Comparison of ENCODE assay signal across 18 cellular contexts in genomic region chr19:35853038-35853756, GRCh38. TPM values are rescaled to one million over a fixed set of nuclear protein-coding genes. Genes with fewer than 3 reads are reported as not detected.
DNase-seq lines count a peak whose midpoint lies in the region; ATAC-seq, FAIRE-seq and TF ChIP-seq lines count a peak whose summit lies in the region.
"Had no signal": no experiment of that assay in that cellular context is flagged by ENCODE, and none has a peak within 500 bp of the region (broad histone marks: within the 10 kb centered on the region; RNA-seq: fewer than 3 reads in every experiment).

No MANE protein-coding gene starts in this region.

- H3K9me3 ChIP-seq in HEK293 (ENCODE audit: control insufficient read depth, insufficient read depth, low read depth, low read length) (no peaks in the 10 kb centered on the region), astrocyte (ENCODE audit: insufficient read depth, low read depth, low read length) (no peaks in the 10 kb centered on the region), parathyroid adenoma (ENCODE audit: control insufficient read depth, low read length) (no peaks in the 10 kb centered on the region)
- H3K9me3 ChIP-seq: A549, BLaER1, Caco-2 had no signal

- no peak for FAIRE-seq in astrocyte (lab: Jason Lieb, UNC)
- FAIRE-seq: A549, GM12892 had no signal

- ATAC-seq in HG03045 (IDR thresholded peaks at IDR 0.05; ENCODE audit: unreplicated experiment) = no peak
- ATAC-seq in HG03097 (IDR thresholded peaks at IDR 0.05; ENCODE audit: low FRiP score, unreplicated experiment) = no peak
- ATAC-seq: A549, GM23338 had no signal

- H3K4me1 Mint-ChIP-seq in astrocyte (ENCODE audit: low read depth, unreplicated experiment) (no peaks in the 10 kb centered on the region), nephron progenitor cell (peaks cover 43% of the 10 kb centered on the region)

- H3K27me3 ChIP-seq in astrocyte (ENCODE audit: insufficient read depth, low read length) (peaks cover 41% of the 10 kb centered on the region), parathyroid adenoma (ENCODE audit: control insufficient read depth, insufficient read depth, low read length) (no peaks in the 10 kb centered on the region)

- DNase-seq in astrocyte (ENCODE audit: low read depth) (no peak), head of caudate nucleus (peak in 40 of 42 donors; percentile 24 to 89 (median 61)), nephron progenitor cell (no peak)
- DNase-seq: Caco-2; CD8-positive, alpha-beta memory T cell; DND-41; GDM1; H9; IMR-90 had no signal

- H3K9ac ChIP-seq in astrocyte (ENCODE audit: low read length) = no peak overlapping the region
- no peak overlapping the region for H3K9ac ChIP-seq in parathyroid adenoma
- H3K9ac ChIP-seq: BLaER1 had no signal

- CTCF ChIA-PET in HEK293 (lab: Yijun Ruan, JAX) = interaction anchor here (1.1 to 1.4 kb wide), 2 partner anchors 10 to 16 kb away, joined by 3 read pairs; partner anchors contain the start of gene APLP1

- H3K4me1 ChIP-seq in HEK293 (ENCODE audit: control insufficient read depth, insufficient read depth, low read length) (no peaks in the 10 kb centered on the region), astrocyte (ENCODE audit: insufficient read depth, low read length) (no peaks in the 10 kb centered on the region), parathyroid adenoma (peaks cover 46% of the 10 kb centered on the region)

- H3K36me3 Mint-ChIP-seq in astrocyte (ENCODE audit: low read depth, unreplicated experiment) = no peaks in the 10 kb centered on the region
- no peaks in the 10 kb centered on the region for H3K36me3 Mint-ChIP-seq in nephron progenitor cell (ENCODE audit: low read depth)
- H3K36me3 Mint-ChIP-seq: CD8-positive, alpha-beta memory T cell had no signal

- H3K27ac ChIP-seq in HEK293 (ENCODE audit: extremely low read depth, low read depth, low read length) (no peak overlapping the region), astrocyte (ENCODE audit: low read depth, low read length) (no peak overlapping the region), parathyroid adenoma (peak overlapping the region; percentile 84)
- H3K27ac ChIP-seq: A549, BLaER1 had no signal

- intact Hi-C loops in head of caudate nucleus (cut with DNase I) = no loop called here

- POLR2A ChIA-PET in HEK293 (lab: Yijun Ruan, JAX) = interaction anchor here (0.6 to 1.6 kb wide), 4 partner anchors 16 to 534 kb away, joined by 3 to 5 read pairs (median 4); no protein-coding TSS in a partner anchor

- no peak overlapping the region for H2AFZ ChIP-seq in astrocyte (ENCODE audit: low read depth, low read length)
- H2AFZ ChIP-seq in parathyroid adenoma = peak overlapping the region; percentile 90
- H2AFZ ChIP-seq: GM23338 had no signal

- H3K4me3 ChIP-seq in HEK293 (ENCODE audit: low read depth, low read length) = no peak overlapping the region
- H3K4me3 ChIP-seq in astrocyte (ENCODE audit: insufficient read depth, low read depth, low read length) = no peak overlapping the region
- no peak overlapping the region for H3K4me3 ChIP-seq in parathyroid adenoma (ENCODE audit: low read depth, low read length)
- H3K4me3 ChIP-seq: A549, BLaER1, GM23338 had no signal

- H3K4me3 Mint-ChIP-seq in astrocyte (ENCODE audit: unreplicated experiment) = no peak overlapping the region
- no peak overlapping the region for H3K4me3 Mint-ChIP-seq in nephron progenitor cell
- H3K4me3 Mint-ChIP-seq: GM23338, H9 had no signal

- H3K27ac Mint-ChIP-seq in astrocyte (ENCODE audit: unreplicated experiment) = peak overlapping the region; percentile 44
- H3K27ac Mint-ChIP-seq in nephron progenitor cell = no peak overlapping the region
- H3K27ac Mint-ChIP-seq: CD8-positive, alpha-beta memory T cell; GM23338; H9 had no signal

- no peak overlapping the region for H3K4me2 ChIP-seq in astrocyte (ENCODE audit: low read length)
- H3K4me2 ChIP-seq in parathyroid adenoma (ENCODE audit: low read length) = no peak overlapping the region
- H3K4me2 ChIP-seq: A549, BLaER1, GM23338 had no signal

- H3K79me2 ChIP-seq in astrocyte (ENCODE audit: insufficient read depth, low read length) = no peaks in the 10 kb centered on the region
- no peaks in the 10 kb centered on the region for H3K79me2 ChIP-seq in parathyroid adenoma

- H4K20me1 ChIP-seq in astrocyte (ENCODE audit: insufficient read depth, low read length) = no peaks in the 10 kb centered on the region

- TF ChIP-seq CTCF in HEK293 (tag by site-specific recombination; IDR thresholded peaks at IDR 0.05) (no peak), astrocyte (IDR thresholded peaks at IDR 0.05; ENCODE audit: insufficient read depth, low read depth, low read length) (no peak), parathyroid adenoma (IDR thresholded peaks at IDR 0.05) (no peak), nephron progenitor cell (IDR thresholded peaks at IDR 0.05) (no peak)

- H3K27me3 Mint-ChIP-seq in astrocyte (ENCODE audit: low read depth, unreplicated experiment) (peaks cover 80% of the 10 kb centered on the region), nephron progenitor cell (ENCODE audit: low read depth, poor library complexity) (peaks cover 89% of the 10 kb centered on the region)

- H3K9me3 Mint-ChIP-seq in astrocyte (ENCODE audit: unreplicated experiment) (peaks cover 3% of the 10 kb centered on the region), nephron progenitor cell (no peaks in the 10 kb centered on the region)
- H3K9me3 Mint-ChIP-seq: CD8-positive, alpha-beta memory T cell; GM23338; H9 had no signal

- no peaks in the 10 kb centered on the region for H3K36me3 ChIP-seq in HEK293 (ENCODE audit: control insufficient read depth in 2 of 2, insufficient read depth in 1 of 2, low read length in 2 of 2)
- no peaks in the 10 kb centered on the region for H3K36me3 ChIP-seq in astrocyte (ENCODE audit: insufficient read depth, low read length)
- H3K36me3 ChIP-seq in parathyroid adenoma (ENCODE audit: control insufficient read depth, insufficient read depth, low read length) = no peaks in the 10 kb centered on the region
- H3K36me3 ChIP-seq: BLaER1 had no signal

TF ChIP-seq in HEK293, 187 proteins besides CTCF, POLR2A, EP300 and RAD21 (continues in another document):
- no peak for TF ChIP-seq ZNF184 (tag by site-specific recombination; IDR thresholded peaks at IDR 0.05)
- peak; percentile 96 for TF ChIP-seq PRDM1 (tag by site-specific recombination; IDR thresholded peaks at IDR 0.05)
- no peak for TF ChIP-seq ZBTB48 (tag by site-specific recombination; IDR thresholded peaks at IDR 0.05)
- TF ChIP-seq ZNF585B (tag by site-specific recombination; IDR thresholded peaks at IDR 0.05) = no peak
- no peak for TF ChIP-seq ZNF677 (tag by site-specific recombination; IDR thresholded peaks at IDR 0.05)
- no peak for TF ChIP-seq ZNF501 (tag by site-specific recombination; IDR thresholded peaks at IDR 0.05)
- peak; percentile 88 for TF ChIP-seq ZNF148 (tag by site-specific recombination; IDR thresholded peaks at IDR 0.05; ENCODE audit: borderline replicate concordance)
- no peak for TF ChIP-seq WT1 (tag by site-specific recombination; IDR thresholded peaks at IDR 0.05)
- TF ChIP-seq ZNF214 (tag by site-specific recombination; IDR thresholded peaks at IDR 0.05; ENCODE audit: borderline replicate concordance) = no peak
- TF ChIP-seq ZNF112 (tag by site-specific recombination; IDR thresholded peaks at IDR 0.05) = no peak
- no peak for TF ChIP-seq RBAK (tag by site-specific recombination; IDR thresholded peaks at IDR 0.05)
- TF ChIP-seq ZNF174 (tag by site-specific recombination; IDR thresholded peaks at IDR 0.05) = no peak
- TF ChIP-seq TRIM28 (IDR thresholded peaks at IDR 0.05; ENCODE audit: borderline replicate concordance, low read length) = no peak
- no peak for TF ChIP-seq HOXD13 (CRISPR knock-in tag; IDR thresholded peaks at IDR 0.05; ENCODE audit: borderline replicate concordance)
- TF ChIP-seq PATZ1 (tag by site-specific recombination; IDR thresholded peaks at IDR 0.05) = no peak
- TF ChIP-seq KLF1 (tag by site-specific recombination; IDR thresholded peaks at IDR 0.05) = no peak
- TF ChIP-seq ZNF350 (tag by site-specific recombination; IDR thresholded peaks at IDR 0.05) = no peak

RNA-seq across cellular contexts. Expression of gene NPHS1, which starts 0.9 kb away (rescaled TPM):
- total RNA-seq in astrocyte = not detected in 2 replicates
- total RNA-seq: Caco-2; CD8-positive, alpha-beta memory T cell; HT-29; IMR-90 had no signal

RNA-seq across cellular contexts. Expression of gene KIRREL2, which starts 3.5 kb away (rescaled TPM):
- total RNA-seq in astrocyte = 0.12 and 0.18 TPM in 2 replicates
- total RNA-seq: HT-29, IMR-90 had no signal

RNA-seq across cellular contexts. Expression of gene APLP1, which starts 15.2 kb away (rescaled TPM):
- total RNA-seq in astrocyte = 66.0 and 69.4 TPM in 2 replicates

RNA-seq across cellular contexts. Expression of gene PRODH2, which starts 40.6 kb away (rescaled TPM):
- not detected in 2 replicates for total RNA-seq in astrocyte
- total RNA-seq: Caco-2; CD8-positive, alpha-beta memory T cell; GM23338; H9; HT-29; IMR-90 had no signal

RNA-seq across cellular contexts. Expression of gene NFKBID, which starts 47.1 kb away (rescaled TPM):
- total RNA-seq in astrocyte = 7.0 and 8.4 TPM in 2 replicates

Comparison
In these comparisons a context has a peak if more than half of its experiments do, and no peak if none do; other contexts are left out.
1. DNase-seq: peak in head of caudate nucleus (40 of 42); none in astrocyte (single experiment) and nephron progenitor cell (single experiment).